Comparison of ENCODE assay signal across 30 cellular contexts in the genomic region with DNA sequence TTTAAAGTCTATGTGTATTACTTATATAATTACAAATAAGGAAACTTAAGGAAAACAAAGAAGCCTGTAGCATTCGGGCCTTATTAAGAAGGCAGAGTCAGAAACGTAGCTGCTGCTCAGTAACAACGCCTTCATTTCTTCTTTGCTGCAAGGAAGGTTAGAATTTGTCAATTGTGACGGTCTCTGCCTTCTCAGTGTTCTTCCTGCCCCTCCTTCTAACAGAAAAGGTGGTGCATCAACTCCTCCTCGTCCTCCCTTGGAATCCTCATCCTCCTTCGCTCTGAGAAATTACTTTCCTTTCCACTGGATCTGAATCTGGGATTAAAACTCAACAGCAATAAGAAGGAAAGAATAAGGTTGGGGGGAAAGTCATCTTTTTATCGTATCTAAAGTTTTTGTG.
"Had no signal": no experiment of that assay in that cellular context is flagged by ENCODE, and none has a peak within 500 bp of the region (broad histone marks: within the 10 kb centered on the region; RNA-seq: fewer than 3 reads in every experiment).

No MANE protein-coding gene starts in this region.

- H3K4me1 Mint-ChIP-seq: activated B cell treated with CpG ODN at 0.5 μM for 24 hours; activated naive CD4-positive, alpha-beta T cell treated with anti-CD3 and anti-CD28 coated beads, Interleukin-2, amount 10 ng/mL, durations not matched to agents 7 days and 5 days; activated naive CD8-positive, alpha-beta T cell treated with anti-CD3 and anti-CD28 coated beads, Interleukin-2, amount 50 U/mL, for 24 hours; brain; IgD-negative memory B cell had no signal

- H3K9me3 Mint-ChIP-seq: activated B cell treated with CpG ODN at 0.5 μM for 24 hours; activated CD4-positive, alpha-beta memory T cell treated with anti-CD3 and anti-CD28 coated beads for 36 hours; activated naive CD4-positive, alpha-beta T cell treated with anti-CD3 and anti-CD28 coated beads, Interleukin-2, amount 10 ng/mL, durations not matched to agents 7 days and 5 days; activated naive CD8-positive, alpha-beta T cell treated with anti-CD3 and anti-CD28 coated beads, Interleukin-2, amount 50 U/mL, for 24 hours; IgD-negative memory B cell had no signal

- H3K4me3 Mint-ChIP-seq: activated B cell treated with CpG ODN at 0.5 μM for 24 hours; activated CD4-positive, alpha-beta memory T cell treated with anti-CD3 and anti-CD28 coated beads for 36 hours; activated naive CD4-positive, alpha-beta T cell treated with anti-CD3 and anti-CD28 coated beads, Interleukin-2, amount 10 ng/mL, durations not matched to agents 7 days and 5 days; activated naive CD8-positive, alpha-beta T cell; activated naive CD8-positive, alpha-beta T cell treated with anti-CD3 and anti-CD28 coated beads, Interleukin-2, amount 50 U/mL, for 24 hours; brain; IgD-negative memory B cell had no signal

- H3K27ac ChIP-seq: RWPE1, VCaP had no signal

- DNase-seq: activated B cell treated with CpG ODN at 0.5 μM for 24 hours; activated CD4-positive, alpha-beta memory T cell treated with anti-CD3 and anti-CD28 coated beads for 36 hours; activated CD4-positive, alpha-beta T cell treated with anti-CD3 and anti-CD28 coated beads for 4 hours; activated CD4-positive, alpha-beta T cell treated with anti-CD3 and anti-CD28 coated beads, Interleukin-2, amount 50 U/mL, for 1 hour; activated CD4-positive, CD25-positive, alpha-beta regulatory T cell treated with anti-CD3 and anti-CD28 coated beads, Interleukin-2, amount 50 U/mL, for 72 hours; activated CD8-positive, alpha-beta memory T cell treated with anti-CD3 and anti-CD28 coated beads, Interleukin-2, amount 50 U/mL, for 4 hours; activated effector memory CD4-positive, alpha-beta T cell treated with Interleukin-2 at 50 U/mL for 16 hours; activated naive CD4-positive, alpha-beta T cell treated with anti-CD3 and anti-CD28 coated beads, Interleukin-2, amount 10 ng/mL, durations not matched to agents 7 days and 5 days; activated naive CD8-positive, alpha-beta T cell treated with anti-CD3 and anti-CD28 coated beads, Interleukin-2, amount 50 U/mL, for 24 hours; activated T-cell treated with anti-CD3 and anti-CD28 coated beads, Interleukin-2, amount 50 U/mL, for 48 hours; Karpas-422; KBM-7; NCI-H1048; NCI-H1105 treated with DMSO at 0.1 percent for 48 hours; NCI-H1436; NCI-H1694; NCI-H2081 treated with DMSO at 0.1 percent for 48 hours; NCI-H345; NCI-H524 treated with DMSO at 0.1 percent for 48 hours; NK-92 treated with Interleukin-12 subunit alpha and Interleukin-12 subunit beta, amount 100 ng/mL, for 24 hours; PC-3; SW 1271; T-helper 1 cell; T-helper 2 cell; T-helper 9 cell had no signal

- H3K27ac Mint-ChIP-seq: activated B cell treated with CpG ODN at 0.5 μM for 24 hours; activated CD4-positive, alpha-beta memory T cell treated with anti-CD3 and anti-CD28 coated beads for 36 hours; activated naive CD4-positive, alpha-beta T cell treated with anti-CD3 and anti-CD28 coated beads, Interleukin-2, amount 10 ng/mL, durations not matched to agents 7 days and 5 days; activated naive CD8-positive, alpha-beta T cell; activated naive CD8-positive, alpha-beta T cell treated with anti-CD3 and anti-CD28 coated beads, Interleukin-2, amount 50 U/mL, for 24 hours had no signal

- H3K27me3 Mint-ChIP-seq: activated B cell treated with CpG ODN at 0.5 μM for 24 hours; activated CD4-positive, alpha-beta memory T cell treated with anti-CD3 and anti-CD28 coated beads for 36 hours; activated naive CD4-positive, alpha-beta T cell treated with anti-CD3 and anti-CD28 coated beads, Interleukin-2, amount 10 ng/mL, durations not matched to agents 7 days and 5 days; activated naive CD8-positive, alpha-beta T cell; activated naive CD8-positive, alpha-beta T cell treated with anti-CD3 and anti-CD28 coated beads, Interleukin-2, amount 50 U/mL, for 24 hours; brain; IgD-negative memory B cell had no signal

- ATAC-seq: activated naive CD8-positive, alpha-beta T cell treated with anti-CD3 and anti-CD28 coated beads, Interleukin-2, amount 50 U/mL, for 24 hours; PC-3 had no signal
